Comparison of ENCODE assay signal across 8 cellular contexts in genomic region chr1:203795382-203796222, GRCh38. TPM values are rescaled to one million over a fixed set of nuclear protein-coding genes. Genes with fewer than 3 reads are reported as not detected.
DNase-seq lines count a peak whose midpoint lies in the region; ATAC-seq and TF ChIP-seq lines count a peak whose summit lies in the region.

ZBED6 (plus strand) TSS chr1:203795623; CDS start chr1:203797523, 1,900 bp downstream.
ZC3H11A (plus strand) TSS chr1:203795623; CDS start chr1:203817071, 21,448 bp downstream.

- H3K27ac ChIP-seq in PC-3 (ENCODE audit: low read length) (peak within 1 kb of the TSS; percentile 78), epithelial cell of prostate (peak within 1 kb of the TSS; percentile 96)

- H3K9me2 ChIP-seq in PC-3 (replicated peaks; ENCODE audit: low read length) = no peaks in the 10 kb centered on the region

- H3K4me2 ChIP-seq in PC-3 (ENCODE audit: low read length) = peak within 1 kb of the TSS; percentile 92

- H3F3A ChIP-seq in PC-3 (ENCODE audit: low read length, unreplicated experiment) = no peaks in the 10 kb centered on the region

- H2AFZ ChIP-seq in PC-3 (ENCODE audit: low read length) = peak within 1 kb of the TSS; percentile 95

- ATAC-seq in GM21576 (IDR thresholded peaks at IDR 0.05; ENCODE audit: unreplicated experiment) (peak; percentile 98), PC-3 (peak; percentile 96)

- POLR2A ChIA-PET in PC-3 (lab: Charles Lee; ENCODE audit: unreplicated experiment) = no interaction called here

- peak within 1 kb of the TSS; percentile 89 for H3K4me3 ChIP-seq in PC-3 (ENCODE audit: low read length)

- peaks cover 41% of the 10 kb centered on the region for H4K20me1 ChIP-seq in PC-3 (ENCODE audit: low read length)

- peaks cover 55% of the 10 kb centered on the region for H3K79me2 ChIP-seq in PC-3 (ENCODE audit: low read length)

- H3K27me3 ChIP-seq in PC-3 (ENCODE audit: low read length) = no peaks in the 10 kb centered on the region

- peaks cover 35% of the 10 kb centered on the region for H3K36me3 ChIP-seq in PC-3 (ENCODE audit: low read depth, low read length)

- H3K9ac ChIP-seq in PC-3 (ENCODE audit: low read length) = peak within 1 kb of the TSS; percentile 91

- no peak; the same call in 1 of the 2 replicates for TF ChIP-seq EP300 in Ishikawa (IDR thresholded peaks at IDR 0.05; ENCODE audit: borderline replicate concordance)

- no peaks in the 10 kb centered on the region for H3K9me3 ChIP-seq in PC-3 (ENCODE audit: low read length)

- intact Hi-C loops in PC-3 (cut with micrococcal nuclease) = loop anchor here (5.0 to 10.0 kb wide), 3 partner anchors 171 to 262 kb away; partner anchors contain the start of gene ATP2B4

- DNase-seq in DMS 273 treated with DMSO at 0.1 percent for 48 hours (lab: John Stamatoyannopoulos, UW) (peak; percentile 96), PC-3 (peak; percentile 99), activated T-cell treated with anti-CD3 and anti-CD28 coated beads for 48 hours (ENCODE audit: low read depth) (peak; percentile 96), epithelial cell of prostate (ENCODE audit: low read depth, low spot score) (peak; percentile 93), mucosa of gallbladder (ENCODE audit: low spot score) (peak; percentile 99)
- DNase-seq in stimulated activated CD8-positive, alpha-beta memory T cell treated with anti-CD3 and anti-CD28 coated beads, Interleukin-4, amount 100 ng/mL, for 4 hours (ENCODE audit: low read depth in 2 of 2, low spot score in 1 of 2) = peak; percentile 97 to 98

- TF ChIP-seq RAD21 in Ishikawa (IDR thresholded peaks at IDR 0.05; ENCODE audit: low read depth) = no peak

- BruUV-seq in PC-3 (replicated peaks; lab: Mats Ljungman, UMichigan) = no TSS peak

- TF ChIP-seq CTCF in PC-3 (conservative IDR thresholded peaks at IDR 0.05; ENCODE audit: low read depth, low read length) = no peak

- peaks cover 25% of the 10 kb centered on the region for H3K4me1 ChIP-seq in PC-3 (ENCODE audit: insufficient read depth, low read length)

- CTCF ChIA-PET in PC-3 (lab: Charles Lee) = no interaction called here

TF ChIP-seq in Ishikawa, 13 proteins besides CTCF, POLR2A, EP300 and RAD21:
- TF ChIP-seq CEBPB (IDR thresholded peaks at IDR 0.05) (no peak), YY1 (IDR thresholded peaks at IDR 0.05; ENCODE audit: low read depth) (peak; percentile 96), EGR1 (IDR thresholded peaks at IDR 0.05) (peak; percentile 47; the same call in 1 of the 2 replicates), USF1 (IDR thresholded peaks at IDR 0.05) (peak; percentile 99), CREB1 (IDR thresholded peaks at IDR 0.05; ENCODE audit: low read depth) (peak; percentile 50; the same call in 1 of the 2 replicates), FOXM1 (IDR thresholded peaks at IDR 0.05; ENCODE audit: borderline replicate concordance, low read depth) (no peak), TAF1 (IDR thresholded peaks at IDR 0.05; ENCODE audit: low read depth) (no peak; the same call in 1 of the 2 replicates), TEAD4 (IDR thresholded peaks at IDR 0.05) (peak; percentile 50; the same call in 1 of the 2 replicates), REST (IDR thresholded peaks at IDR 0.05; ENCODE audit: low read depth) (no peak), TCF12 (IDR thresholded peaks at IDR 0.05; ENCODE audit: low read depth) (no peak), NFIC (IDR thresholded peaks at IDR 0.05) (peak; percentile 11; the same call in 1 of the 2 replicates), ZBTB7A (IDR thresholded peaks at IDR 0.05; ENCODE audit: low read depth) (no peak)
- TF ChIP-seq, protein P1, sequence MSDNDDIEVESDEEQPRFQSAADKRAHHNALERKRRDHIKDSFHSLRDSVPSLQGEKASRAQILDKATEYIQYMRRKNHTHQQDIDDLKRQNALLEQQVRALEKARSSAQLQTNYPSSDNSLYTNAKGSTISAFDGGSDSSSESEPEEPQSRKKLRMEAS (IDR thresholded peaks at IDR 0.05) = peak; percentile 84

RNA-seq across cellular contexts. Expression of gene ZBED6, which starts in this region (rescaled TPM):
- total RNA-seq in PC-3 (2014; rRNA removed) (12.9 and 13.1 TPM in 2 replicates), mucosa of gallbladder (35.1 TPM)

RNA-seq across cellular contexts. Expression of gene ZC3H11A, which starts in this region (rescaled TPM):
- total RNA-seq in PC-3 (2014; rRNA removed) = 64.6 and 77.9 TPM in 2 replicates
- 70.1 TPM for total RNA-seq in mucosa of gallbladder

Comparison
In these comparisons a context has a peak if more than half of its experiments do, and no peak if none do; other contexts are left out.
1. Peak in every context shown above with its lines: DNase-seq, ATAC-seq, H3K4me3 ChIP-seq and H3K27ac ChIP-seq.